In the genomic region with DNA sequence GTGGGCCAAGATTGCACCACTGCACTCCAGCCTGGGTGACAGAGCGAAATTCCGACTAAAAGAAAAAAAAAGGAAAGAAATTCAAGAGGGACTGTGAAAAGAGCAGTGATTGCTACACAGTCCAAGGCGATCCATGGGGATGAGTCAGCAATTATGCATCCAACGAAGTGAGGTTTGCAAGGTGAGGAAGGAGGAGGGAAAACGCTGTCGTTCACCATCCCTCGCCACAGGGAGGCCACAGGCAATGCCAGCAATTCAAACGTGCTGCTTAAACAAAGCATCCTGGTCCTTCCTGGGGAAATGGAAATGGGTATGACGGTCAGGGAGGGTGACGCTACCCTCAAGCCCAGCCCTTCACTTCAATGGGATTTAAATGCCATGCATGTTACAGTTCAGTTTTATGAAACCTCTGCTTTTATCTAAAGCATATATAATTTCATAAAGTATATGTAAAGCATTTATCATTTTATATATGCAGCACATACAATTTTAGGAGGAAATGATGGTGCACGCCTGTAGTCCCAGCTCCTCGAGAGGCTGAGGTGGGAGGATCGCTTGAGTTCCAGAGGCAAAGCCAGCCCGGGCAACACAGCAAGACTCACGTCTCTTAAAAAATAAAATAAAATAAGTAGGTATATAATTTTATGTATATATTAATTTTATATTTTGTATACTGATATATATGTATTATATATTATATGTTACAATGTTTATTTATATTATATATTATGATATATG, we compare ENCODE assay signal across 10 cellular contexts.
DNase-seq lines count a peak whose midpoint lies in the region; ATAC-seq, FAIRE-seq and TF ChIP-seq lines count a peak whose summit lies in the region.
"Had no signal": no experiment of that assay in that cellular context is flagged by ENCODE, and none has a peak within 500 bp of the region (broad histone marks: within the 10 kb centered on the region; RNA-seq: fewer than 3 reads in every experiment).

No MANE protein-coding gene starts in this region.

- ATAC-seq in K562 (no peak), HG02763 (IDR thresholded peaks at IDR 0.05; ENCODE audit: unreplicated experiment) (no peak), HG03135 (IDR thresholded peaks at IDR 0.05; ENCODE audit: unreplicated experiment) (no peak)
- ATAC-seq: effector memory CD8-positive, alpha-beta T cell had no signal

- H3K36me3 ChIP-seq in K562 (ENCODE audit: control insufficient read depth, insufficient read depth, low read length) (peaks cover 4% of the 10 kb centered on the region; the same call in 2 of the 3 replicates), iPS DF 6.9 (ENCODE audit: control insufficient read depth, insufficient read depth, low read length) (peaks cover 3% of the 10 kb centered on the region; the same call in 1 of the 2 replicates)

- no peak for FAIRE-seq in K562 (lab: Jason Lieb, UNC)

- TF ChIP-seq POLR2A in K562 (conservative IDR thresholded peaks at IDR 0.05), result no peak

- peaks cover 0 to 4% of the 10 kb centered on the region in 2 experiments; a peak in 3 of 5 replicates for H3K4me1 ChIP-seq in K562 (replicated peaks in 1 of 2; ENCODE audit: control insufficient read depth in 2 of 2, insufficient read depth in 2 of 2, low read length in 2 of 2)
- no peaks in the 10 kb centered on the region for H3K4me1 ChIP-seq in iPS DF 6.9 (ENCODE audit: control insufficient read depth, insufficient read depth, low read length)

- H3K9me3 ChIP-seq in K562 (replicated peaks; ENCODE audit: control insufficient read depth, insufficient read depth, low read depth, low read length) (no peaks in the 10 kb centered on the region), iPS DF 6.9 (ENCODE audit: control insufficient read depth, insufficient read depth, low read length) (no peaks in the 10 kb centered on the region)

- POLR2A ChIA-PET in K562 (lab: Yijun Ruan, JAX), result no interaction called here

- H3K4me3 ChIP-seq in K562 (no peak overlapping the region), iPS DF 6.9 (ENCODE audit: low read length) (no peak overlapping the region)
- H3K4me3 ChIP-seq: lung had no signal

- TF ChIP-seq CTCF in K562 (IDR thresholded peaks at IDR 0.05 in 2 of 3, conservative IDR thresholded peaks at IDR 0.05 in 1 of 3; ENCODE audit: insufficient read depth in 2 of 3, low read depth in 1 of 3, low read length in 3 of 3), result no peak

- in situ Hi-C loops in K562 (cut with MboI), result no loop called here

- peak; percentile 100 for DNase-seq in A172 (ENCODE audit: low spot score)
- DNase-seq in HS-5 (ENCODE audit: low read depth), result peak; percentile 96
- DNase-seq in K562 (ENCODE audit: extremely low read depth in 1 of 4, low spot score in 3 of 4), result peak in 1 of 4 experiments; percentile 14
- DNase-seq in iPS DF 6.9 (ENCODE audit: low read depth, low spot score), result peak; percentile 85
- no peak for DNase-seq in mesenteric fat pad (ENCODE audit: low spot score)
- no peak for DNase-seq in effector CD4-positive, alpha-beta T cell
- DNase-seq: effector memory CD8-positive, alpha-beta T cell had no signal

- H3K9me1 ChIP-seq in K562 (ENCODE audit: control insufficient read depth, insufficient read depth, low read length), result no peaks in the 10 kb centered on the region

- H3K27me3 ChIP-seq in K562 (ENCODE audit: control insufficient read depth in 2 of 2, insufficient read depth in 2 of 2, low read length in 2 of 2) (no peaks in the 10 kb centered on the region), iPS DF 6.9 (ENCODE audit: control insufficient read depth, insufficient read depth, low read length) (no peaks in the 10 kb centered on the region)

- no peak for TF ChIP-seq EP300 in K562 (IDR thresholded peaks at IDR 0.05; ENCODE audit: low read length)

- H3K27ac ChIP-seq in K562 (ENCODE audit: extremely low read depth, low read depth, low read length) (no peak overlapping the region), iPS DF 6.9 (ENCODE audit: low read length) (no peak overlapping the region)

- no TSS peak for BruUV-seq in K562 (replicated peaks; lab: Mats Ljungman, UMichigan)

- no peak overlapping the region for H2AFZ ChIP-seq in K562 (ENCODE audit: low read depth, low read length)

- no peaks in the 10 kb centered on the region for H3K79me2 ChIP-seq in K562 (ENCODE audit: control insufficient read depth, insufficient read depth, low read length)

- H3K9ac ChIP-seq in K562 (ENCODE audit: insufficient read depth in 1 of 2, low read depth in 2 of 2, low read length in 2 of 2), result no peak overlapping the region

- intact Hi-C loops in K562 (cut with micrococcal nuclease), result no loop called here

- H3K4me2 ChIP-seq in K562 (ENCODE audit: insufficient read depth, low read length), result no peak overlapping the region

- no peak for TF ChIP-seq RAD21 in K562 (CRISPR knock-in tag; conservative IDR thresholded peaks at IDR 0.05 in 1 of 2, IDR thresholded peaks at IDR 0.05 in 1 of 2)

- 75% methylated on average over 10 of the region's 15 CpGs for WGBS in K562 (ENCODE audit: insufficient coverage, low coverage, missing lambda C conversion rate)
- no CpG with 5 or more reads among the region's 15 CpGs for WGBS in iPS DF 6.9 (ENCODE audit: insufficient coverage, insufficient read length)

- no peaks in the 10 kb centered on the region for H4K20me1 ChIP-seq in K562 (replicated peaks; ENCODE audit: control insufficient read depth, insufficient read depth, low read length)

- CTCF ChIA-PET in K562 (lab: Yijun Ruan, JAX; ENCODE audit: low intra/inter-chr PET ratio), result no interaction called here

TF ChIP-seq in K562, 482 proteins besides CTCF, POLR2A, EP300 and RAD21:
- TF ChIP-seq ZNF175 (CRISPR knock-in tag; IDR thresholded peaks at IDR 0.05; ENCODE audit: low read depth) (no peak), C11orf30 (IDR thresholded peaks at IDR 0.05; ENCODE audit: low read depth) (peak; percentile 76), MAFG (tag; conservative IDR thresholded peaks at IDR 0.05) (peak; percentile 72), MAFF (IDR thresholded peaks at IDR 0.05; ENCODE audit: low read length) (peak; percentile 65), ZNF316 (IDR thresholded peaks at IDR 0.05) (peak; percentile 84), NFE2 (IDR thresholded peaks at IDR 0.05; ENCODE audit: low read depth) (peak; percentile 80), MAFK (IDR thresholded peaks at IDR 0.05; ENCODE audit: low read length) (peak; percentile 66)
- TF ChIP-seq, protein P1, sequence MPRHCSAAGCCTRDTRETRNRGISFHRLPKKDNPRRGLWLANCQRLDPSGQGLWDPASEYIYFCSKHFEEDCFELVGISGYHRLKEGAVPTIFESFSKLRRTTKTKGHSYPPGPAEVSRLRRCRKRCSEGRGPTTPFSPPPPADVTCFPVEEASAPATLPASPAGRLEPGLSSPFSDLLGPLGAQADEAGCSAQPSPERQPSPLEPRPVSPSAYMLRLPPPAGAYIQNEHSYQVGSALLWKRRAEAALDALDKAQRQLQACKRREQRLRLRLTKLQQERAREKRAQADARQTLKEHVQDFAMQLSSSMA (CRISPR knock-in tag; IDR thresholded peaks at IDR 0.05), result no peak

Comparison
In these comparisons a context has a peak if more than half of its experiments do, and no peak if none do; other contexts are left out.
1. DNase-seq: peak in A172 (single experiment), HS-5 (single experiment) and iPS DF 6.9 (single experiment); none in mesenteric fat pad (single experiment) and effector CD4-positive, alpha-beta T cell (single experiment).